Comparison of ENCODE assay signal across 17 cellular contexts in the genomic region with DNA sequence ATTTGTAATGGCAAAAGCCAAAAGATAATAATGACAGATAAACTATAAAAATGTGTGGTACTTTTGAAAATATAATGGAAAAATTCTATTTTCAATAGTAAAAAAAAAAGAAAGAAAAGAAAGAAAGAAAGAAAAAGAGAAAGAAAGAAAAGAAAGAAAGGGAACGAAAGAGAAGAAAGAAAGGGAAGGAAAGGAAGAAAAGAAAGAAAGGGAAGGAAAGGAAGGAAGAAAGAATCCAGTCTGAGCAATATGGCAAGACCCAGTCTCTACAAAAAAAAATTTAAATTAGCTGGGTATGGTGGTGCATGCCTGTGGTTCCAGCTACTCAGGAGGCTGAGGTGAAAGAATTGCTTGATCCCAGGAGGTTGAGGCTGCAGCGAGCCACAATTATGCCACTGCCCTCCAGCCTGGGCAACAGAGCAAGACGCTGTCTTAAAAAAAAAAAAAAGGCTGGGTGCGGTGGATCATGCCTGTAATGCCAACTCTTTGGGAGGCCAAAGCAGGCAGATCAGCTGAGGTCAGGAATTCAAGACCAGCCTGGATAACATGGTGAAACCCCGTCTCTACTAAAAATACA. TPM values are rescaled to one million over a fixed set of nuclear protein-coding genes. Genes with fewer than 3 reads are reported as not detected.
DNase-seq lines count a peak whose midpoint lies in the region; ATAC-seq and TF ChIP-seq lines count a peak whose summit lies in the region.
"Had no signal": no experiment of that assay in that cellular context is flagged by ENCODE, and none has a peak within 500 bp of the region (broad histone marks: within the 10 kb centered on the region; RNA-seq: fewer than 3 reads in every experiment).

No MANE protein-coding gene starts in this region.

- no peak overlapping the region for H2AFZ ChIP-seq in PC-9

- ATAC-seq in sciatic nerve (no peak), GM19324 (IDR thresholded peaks at IDR 0.05; ENCODE audit: low FRiP score, unreplicated experiment) (no peak)
- ATAC-seq: Panc1 had no signal

- H3K4me3 ChIP-seq in choroid plexus epithelial cell (ENCODE audit: low read depth, low read length), result no peak overlapping the region
- no peak overlapping the region for H3K4me3 ChIP-seq in SJCRH30
- no peak overlapping the region for H3K4me3 ChIP-seq in PC-9
- H3K4me3 ChIP-seq: HAP-1 had no signal

- TF ChIP-seq CTCF in choroid plexus epithelial cell (conservative IDR thresholded peaks at IDR 0.05; ENCODE audit: low read depth, low read length) (no peak), PC-9 (conservative IDR thresholded peaks at IDR 0.05) (no peak)

- H3K4me2 ChIP-seq in PC-9, result no peak overlapping the region

- H3K79me2 ChIP-seq in PC-9 (ENCODE audit: low read depth), result no peaks in the 10 kb centered on the region

- no peaks in the 10 kb centered on the region for H4K20me1 ChIP-seq in PC-9 (ENCODE audit: insufficient read depth)

- peaks cover 18% of the 10 kb centered on the region for H3F3A ChIP-seq in PC-9 (ENCODE audit: insufficient read depth, low read depth)

- H3K9me3 ChIP-seq in SJCRH30 (replicated peaks) (no peaks in the 10 kb centered on the region), PC-9 (ENCODE audit: insufficient read depth, low read depth) (no peaks in the 10 kb centered on the region)
- H3K9me3 ChIP-seq: HAP-1, SK-N-SH had no signal

- CTCF ChIA-PET in PC-9 (lab: Charles Lee), result no interaction called here

- POLR2A ChIA-PET in PC-9 (lab: Charles Lee; ENCODE audit: unreplicated experiment), result no interaction called here

- H3K9me2 ChIP-seq in PC-9 (ENCODE audit: insufficient read depth), result no peaks in the 10 kb centered on the region
- H3K9me2 ChIP-seq: SK-N-SH had no signal

- H3K4me1 ChIP-seq in SJCRH30 (peaks cover 17% of the 10 kb centered on the region), PC-9 (replicated peaks; ENCODE audit: insufficient read depth) (peaks cover 25% of the 10 kb centered on the region)

- H3K27ac ChIP-seq in SJCRH30 (no peak overlapping the region), PC-9 (no peak overlapping the region)

- DNase-seq in EH (ENCODE audit: low read depth) (peak; percentile 11), RPMI7951 (ENCODE audit: low read depth) (peak; percentile 40), choroid plexus epithelial cell (ENCODE audit: low read depth) (peak; percentile 26), sciatic nerve (ENCODE audit: low spot score) (peak; percentile 28), SJCRH30 (no peak), PC-9 (no peak)
- DNase-seq: CD4-positive, CD25-positive, alpha-beta regulatory T cell; KG1; NCI-H1092; NCI-H146; NCI-H2081; NCI-H524; Right ventricle myocardium superior; SK-N-SH had no signal

- H3K36me3 ChIP-seq in SJCRH30 (no peaks in the 10 kb centered on the region), PC-9 (ENCODE audit: low read depth) (no peaks in the 10 kb centered on the region)
- H3K36me3 ChIP-seq: HAP-1 had no signal

- BruUV-seq in PC-9 (replicated peaks; lab: Mats Ljungman, UMichigan), result no TSS peak

- H3K27me3 ChIP-seq in SJCRH30 (no peaks in the 10 kb centered on the region), PC-9 (ENCODE audit: insufficient read depth, low read depth) (no peaks in the 10 kb centered on the region)

- intact Hi-C loops in sciatic nerve (cut with DNase I) (no loop called here), PC-9 (cut with micrococcal nuclease; ENCODE audit: unreplicated experiment) (no loop called here)

RNA-seq across cellular contexts. Expression of gene EAPP, which starts 38.4 kb away (rescaled TPM):
- total RNA-seq in RPMI7951 (2014; rRNA removed; shearing (Covaris generic)), result 41.3 and 54.1 TPM in 2 replicates
- total RNA-seq in sciatic nerve (34.6 TPM), PC-9 (2021) (23.2 and 27.2 TPM in 2 replicates)
- 51.1 and 58.5 TPM in 2 replicates for total RNA-seq in SJCRH30 (2014; rRNA removed; shearing (Covaris generic))

RNA-seq across cellular contexts. Expression of gene SPTSSA, which starts 39.1 kb away (rescaled TPM):
- total RNA-seq in RPMI7951 (2014; rRNA removed; shearing (Covaris generic)), result 24.1 and 36.3 TPM in 2 replicates
- total RNA-seq in sciatic nerve, result 18.3 TPM
- 53.3 and 67.9 TPM in 2 replicates for total RNA-seq in SJCRH30 (2014; rRNA removed; shearing (Covaris generic))
- total RNA-seq in PC-9 (2021), result 13.6 and 21.6 TPM in 2 replicates

Comparison
In these comparisons a context has a peak if more than half of its experiments do, and no peak if none do; other contexts are left out.
1. DNase-seq: peak in EH (single experiment), RPMI7951 (single experiment), choroid plexus epithelial cell (single experiment) and sciatic nerve (single experiment); none in SJCRH30 (0 of 2) and PC-9 (0 of 2).